In the genomic region with DNA sequence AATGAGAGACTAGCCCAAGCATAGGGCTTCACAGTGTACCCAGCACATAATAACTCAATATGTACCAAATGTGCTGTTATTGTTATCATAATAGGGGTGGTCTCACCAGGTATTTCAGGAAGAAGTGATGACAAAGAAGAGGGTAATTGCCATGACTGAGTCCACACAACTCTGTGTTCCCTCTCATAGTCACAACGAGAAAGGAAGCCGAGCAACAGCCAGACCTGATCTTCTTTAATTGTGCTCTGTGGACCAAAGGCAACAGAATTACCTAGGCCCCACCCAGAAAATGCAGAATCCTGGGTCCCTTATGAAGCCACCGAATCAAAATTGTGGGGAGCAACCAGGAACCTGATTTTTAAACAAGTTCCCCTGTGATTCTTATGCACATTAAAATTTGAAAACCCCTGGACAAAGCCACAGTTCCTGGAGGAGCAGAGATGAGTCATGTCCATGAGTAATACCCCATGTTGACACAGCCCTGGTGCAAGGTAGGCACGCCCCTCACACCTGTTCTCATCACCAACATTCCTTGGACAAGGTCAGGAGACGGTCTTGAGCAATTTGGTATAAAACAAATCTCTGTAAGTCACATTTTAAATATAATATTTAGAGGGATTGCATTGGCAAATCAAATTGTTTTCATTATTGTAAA, we compare ENCODE assay signal across 12 cellular contexts. TPM values are rescaled to one million over a fixed set of nuclear protein-coding genes. Genes with fewer than 3 reads are reported as not detected.
DNase-seq lines count a peak whose midpoint lies in the region; ATAC-seq, FAIRE-seq and TF ChIP-seq lines count a peak whose summit lies in the region.
"Had no signal": no experiment of that assay in that cellular context is flagged by ENCODE, and none has a peak within 500 bp of the region (broad histone marks: within the 10 kb centered on the region; RNA-seq: fewer than 3 reads in every experiment).

No MANE protein-coding gene starts in this region.

- TF ChIP-seq CTCF in K562 (IDR thresholded peaks at IDR 0.05 in 2 of 3, conservative IDR thresholded peaks at IDR 0.05 in 1 of 3; ENCODE audit: insufficient read depth in 2 of 3, low read depth in 1 of 3, low read length in 3 of 3), result no peak
- TF ChIP-seq CTCF in HepG2 (CRISPR knock-in tag; IDR thresholded peaks at IDR 0.05), result no peak

- no TSS peak for BruUV-seq in K562 (replicated peaks; lab: Mats Ljungman, UMichigan)
- BruUV-seq in HepG2 (replicated peaks; lab: Mats Ljungman, UMichigan), result no TSS peak

- TF ChIP-seq EP300 in K562 (IDR thresholded peaks at IDR 0.05; ENCODE audit: low read length), result no peak
- peak in 1 of 2 experiments; percentile 47; a peak in 2 of 4 replicates for TF ChIP-seq EP300 in HepG2 (IDR thresholded peaks at IDR 0.05; ENCODE audit: low read depth in 2 of 2, low read length in 2 of 2)
- peak; percentile 35; the same call in 1 of the 2 replicates for TF ChIP-seq EP300 in HepG2 (CRISPR knock-in tag; IDR thresholded peaks at IDR 0.05; ENCODE audit: borderline replicate concordance)

- DNase-seq in COLO668 (lab: John Stamatoyannopoulos, UW; ENCODE audit: unreplicated experiment), result peak; percentile 72
- peak; percentile 95 for DNase-seq in LHCN-M2 (ENCODE audit: low read depth)
- DNase-seq in K562 (ENCODE audit: extremely low read depth in 1 of 4, low spot score in 3 of 4), result peak in 1 of 4 experiments; percentile 17
- DNase-seq in HepG2 (ENCODE audit: low spot score), result peak; percentile 65
- DNase-seq in T-helper 2 cell treated with Interferon-gamma antibody and Interleukin-4, amounts not matched to agents 5 μg/mL and 100 μg/mL, for 36 hours (ENCODE audit: low spot score), result no peak
- no peak for DNase-seq in left lobe of liver (ENCODE audit: low spot score)
- DNase-seq in substantia nigra (lab: John Stamatoyannopoulos, UW), result no peak
- DNase-seq in COLO829 (ENCODE audit: low spot score), result no peak
- DNase-seq: activated CD4-positive, CD25-positive, alpha-beta regulatory T cell; effector memory CD4-positive, alpha-beta T cell; NK-92 treated with Interleukin-12 subunit alpha and Interleukin-12 subunit beta, amount 100 ng/mL, for 24 hours had no signal

- POLR2A ChIA-PET in K562 (lab: Yijun Ruan, JAX), result no interaction called here
- POLR2A ChIA-PET in HepG2 (lab: Yijun Ruan, JAX), result no interaction called here

- no peaks in the 10 kb centered on the region for H3K9me1 ChIP-seq in K562 (ENCODE audit: control insufficient read depth, insufficient read depth, low read length)

- H3K27ac Mint-ChIP-seq in T-helper 2 cell treated with Interferon-gamma antibody and Interleukin-4, amounts not matched to agents 5 μg/mL and 100 μg/mL, for 36 hours, result no peak overlapping the region

- ATAC-seq in K562 (no peak), HepG2 (peak; percentile 42; the same call in 2 of the 3 replicates), left lobe of liver (no peak)

- H3K4me1 Mint-ChIP-seq in T-helper 2 cell treated with Interferon-gamma antibody and Interleukin-4, amounts not matched to agents 5 μg/mL and 100 μg/mL, for 36 hours (ENCODE audit: low read depth), result no peaks in the 10 kb centered on the region

- FAIRE-seq in K562 (lab: Jason Lieb, UNC) (no peak), HepG2 (lab: Jason Lieb, UNC) (peak; percentile 46)

- H3K4me1 ChIP-seq in K562 (replicated peaks in 1 of 2; ENCODE audit: control insufficient read depth in 2 of 2, insufficient read depth in 2 of 2, low read length in 2 of 2), result no peaks in the 10 kb centered on the region
- H3K4me1 ChIP-seq in HepG2 (ENCODE audit: insufficient read depth, low read length), result peaks cover 36% of the 10 kb centered on the region

- H3K9me3 ChIP-seq in K562 (replicated peaks; ENCODE audit: control insufficient read depth, insufficient read depth, low read depth, low read length) (no peaks in the 10 kb centered on the region), HepG2 (ENCODE audit: low read length) (no peaks in the 10 kb centered on the region)

- H3K79me2 ChIP-seq in K562 (ENCODE audit: control insufficient read depth, insufficient read depth, low read length) (no peaks in the 10 kb centered on the region), HepG2 (ENCODE audit: insufficient read depth, low read length) (no peaks in the 10 kb centered on the region)

- no peak for TF ChIP-seq POLR2A in K562 (conservative IDR thresholded peaks at IDR 0.05)
- TF ChIP-seq POLR2A in HepG2 (IDR thresholded peaks at IDR 0.05; ENCODE audit: insufficient read depth in 1 of 2, low read depth in 2 of 2, low read length in 2 of 2), result no peak

- H3K4me3 Mint-ChIP-seq in T-helper 2 cell treated with Interferon-gamma antibody and Interleukin-4, amounts not matched to agents 5 μg/mL and 100 μg/mL, for 36 hours, result no peak overlapping the region

- H3K27me3 ChIP-seq in K562 (ENCODE audit: control insufficient read depth in 2 of 2, insufficient read depth in 2 of 2, low read length in 2 of 2), result peaks cover 15 to 49% of the 10 kb centered on the region in 2 experiments; a peak in 4 of 5 replicates
- H3K27me3 ChIP-seq in HepG2 (ENCODE audit: control insufficient read depth in 1 of 2, insufficient read depth in 2 of 2, low read length in 2 of 2), result peaks cover 0 to 32% of the 10 kb centered on the region in 2 experiments; a peak in 3 of 5 replicates
- H3K27me3 ChIP-seq: BLaER1 had no signal

- TF ChIP-seq RAD21 in K562 (CRISPR knock-in tag; conservative IDR thresholded peaks at IDR 0.05 in 1 of 2, IDR thresholded peaks at IDR 0.05 in 1 of 2), result no peak
- no peak for TF ChIP-seq RAD21 in HepG2 (CRISPR knock-in tag; IDR thresholded peaks at IDR 0.05)

- in situ Hi-C loops in K562 (cut with MboI) (no loop called here), HepG2 (cut with HindIII; ENCODE audit: extremely low pct_ligation_motif_present, low pct_unique_long_range_greater_than_20kb) (no loop called here)

- H3K4me2 ChIP-seq in K562 (ENCODE audit: insufficient read depth, low read length) (no peak overlapping the region), HepG2 (ENCODE audit: low read depth, low read length) (no peak overlapping the region)
- H3K4me2 ChIP-seq: BLaER1 had no signal

- CTCF ChIA-PET in K562 (lab: Yijun Ruan, JAX; ENCODE audit: low intra/inter-chr PET ratio) (no interaction called here), HepG2 (lab: Yijun Ruan, JAX; ENCODE audit: low intra/inter-chr PET ratio, low total read pairs) (no interaction called here)

- no peaks in the 10 kb centered on the region for H3K36me3 ChIP-seq in K562 (ENCODE audit: control insufficient read depth, insufficient read depth, low read length)
- no peaks in the 10 kb centered on the region for H3K36me3 ChIP-seq in HepG2 (replicated peaks in 1 of 2; ENCODE audit: control insufficient read depth in 1 of 2, insufficient read depth in 2 of 2, low read length in 2 of 2)
- H3K36me3 ChIP-seq: BLaER1 had no signal

- H4K20me1 ChIP-seq in K562 (replicated peaks; ENCODE audit: control insufficient read depth, insufficient read depth, low read length), result no peaks in the 10 kb centered on the region
- no peaks in the 10 kb centered on the region for H4K20me1 ChIP-seq in HepG2 (ENCODE audit: insufficient read depth, low read length)
- H4K20me1 ChIP-seq: BLaER1 had no signal

- no peak overlapping the region for H2AFZ ChIP-seq in K562 (ENCODE audit: low read depth, low read length)
- H2AFZ ChIP-seq in HepG2 (ENCODE audit: low read length), result no peak overlapping the region

- H3K4me3 ChIP-seq in K562, result no peak overlapping the region
- no peak overlapping the region for H3K4me3 ChIP-seq in HepG2 (replicated peaks in 1 of 3; ENCODE audit: insufficient read depth in 1 of 3, low read depth in 2 of 3, low read length in 3 of 3)
- H3K4me3 ChIP-seq: BLaER1 had no signal

- H3K36me3 Mint-ChIP-seq in T-helper 2 cell treated with Interferon-gamma antibody and Interleukin-4, amounts not matched to agents 5 μg/mL and 100 μg/mL, for 36 hours (ENCODE audit: low read depth), result no peaks in the 10 kb centered on the region

- intact Hi-C loops in K562 (cut with micrococcal nuclease) (no loop called here), HepG2 (cut with micrococcal nuclease; ENCODE audit: unreplicated experiment) (no loop called here)

- H3K27ac ChIP-seq in K562 (ENCODE audit: extremely low read depth, low read depth, low read length), result no peak overlapping the region
- no peak overlapping the region for H3K27ac ChIP-seq in HepG2 (ENCODE audit: extremely low read length, insufficient read depth, low read length)
- no peak overlapping the region for H3K27ac ChIP-seq in substantia nigra (ENCODE audit: low read depth, low read length, poor library complexity, severe bottlenecking)
- H3K27ac ChIP-seq: BLaER1 had no signal

- H3K9me3 Mint-ChIP-seq in T-helper 2 cell treated with Interferon-gamma antibody and Interleukin-4, amounts not matched to agents 5 μg/mL and 100 μg/mL, for 36 hours, result no peaks in the 10 kb centered on the region

- H3K9ac ChIP-seq in K562 (ENCODE audit: insufficient read depth in 1 of 2, low read depth in 2 of 2, low read length in 2 of 2) (no peak overlapping the region), HepG2 (ENCODE audit: insufficient read depth, low read depth, low read length) (no peak overlapping the region)
- H3K9ac ChIP-seq: BLaER1 had no signal

- H3K27me3 Mint-ChIP-seq in T-helper 2 cell treated with Interferon-gamma antibody and Interleukin-4, amounts not matched to agents 5 μg/mL and 100 μg/mL, for 36 hours (ENCODE audit: low read depth), result no peaks in the 10 kb centered on the region

- WGBS in K562 (ENCODE audit: insufficient coverage, low coverage, missing lambda C conversion rate), result 1% methylated on average over 5 of the region's 5 CpGs
- 36% methylated on average over 5 of the region's 5 CpGs for WGBS in HepG2 (ENCODE audit: low lambda C conversion rate)

RNA-seq across cellular contexts. Expression of gene FGF1, which starts 5.2 kb away (rescaled TPM):
- total RNA-seq in LHCN-M2 (2014; rRNA removed) (4.8 and 5.8 TPM in 2 replicates), K562 (2014; rRNA removed) (not detected in 2 replicates), K562 (2014; rRNA removed; fragmentation: Illumina TruSeq; extraction: Trizol) (not detected in 2 replicates), K562 (2015; rRNA removed; fragmentation: Illumina TruSeq; extraction: Trizol) (not detected in 2 replicates), K562 (2021) (not detected in 2 replicates), HepG2 (2016; rRNA removed; fragmentation: Illumina TruSeq; extraction: Trizol) (not detected in 2 replicates), left lobe of liver (0.25 TPM)
- polyA plus RNA-seq in LHCN-M2 (2012), result 27.3 TPM
- total RNA-seq in K562 (2011; cell fraction: chromatin; rRNA removed; ENCODE audit: low replicate concordance), result not detected in 2 replicates
- total RNA-seq in K562 (2011; cell fraction: nucleolus; rRNA removed), result not detected in 2 replicates
- not detected in 2 replicates for total RNA-seq in K562 (2011; cell fraction: nucleoplasm; rRNA removed)
- polyA plus RNA-seq in K562 (2011; rRNA removed) (not detected in 2 replicates), K562 (2014; fragmentation: Illumina TruSeq; extraction: Trizol) (not detected in 2 replicates), K562 (2014; fragmentation: Nextera tagmentation; extraction: Ambion mirVana) (not detected), K562 (2014; rRNA removed) (not detected in 2 replicates), HepG2 (2011; rRNA removed) (not detected in 2 replicates)
- polyA plus RNA-seq in K562 (2011; cell fraction: cytosol; rRNA removed), result not detected in 2 replicates
- not detected in 2 replicates for polyA plus RNA-seq in K562 (2011; cell fraction: nucleus; rRNA removed)
- 0.03 TPM in 1 of 2 replicates, not detected in the other for polyA plus RNA-seq in K562 (2012)
- polyA minus RNA-seq in K562 (2011; rRNA and poly(A)+ RNA removed), result not detected in 2 replicates
- polyA minus RNA-seq in K562 (2011; cell fraction: cytosol; rRNA and poly(A)+ RNA removed), result not detected in 2 replicates
- not detected in 2 replicates for polyA minus RNA-seq in K562 (2011; cell fraction: nucleus; rRNA and poly(A)+ RNA removed)
- 0.18 TPM in 1 of 2 replicates, not detected in the other for total RNA-seq in HepG2 (2016; cell fraction: cytosol; rRNA removed; fragmentation: Illumina TruSeq; extraction: Trizol; ENCODE audit: low read depth)
- total RNA-seq in HepG2 (2016; cell fraction: insoluble cytoplasmic fraction; rRNA removed; fragmentation: Illumina TruSeq; extraction: Trizol), result not detected in 2 replicates
- 0.07 and 0.12 TPM in 2 replicates for total RNA-seq in HepG2 (2016; cell fraction: membrane; rRNA removed; fragmentation: Illumina TruSeq; extraction: Trizol)
- total RNA-seq in HepG2 (2016; cell fraction: nucleus; rRNA removed; fragmentation: Illumina TruSeq; extraction: Trizol), result not detected in 2 replicates
- polyA plus RNA-seq in HepG2 (2011; cell fraction: cytosol; rRNA removed), result not detected in 2 replicates
- not detected in 2 replicates for polyA plus RNA-seq in HepG2 (2011; cell fraction: nucleus; rRNA removed)
- not detected in 2 replicates for polyA plus RNA-seq in HepG2 (2012)
- polyA plus RNA-seq in HepG2 (2016; cell fraction: cytosol; fragmentation: Illumina TruSeq; extraction: Trizol; ENCODE audit: low read depth), result not detected in 2 replicates
- not detected in 2 replicates for polyA plus RNA-seq in HepG2 (2016; cell fraction: insoluble cytoplasmic fraction; fragmentation: Illumina TruSeq; extraction: Trizol; ENCODE audit: low read depth)
- not detected in 2 replicates for polyA plus RNA-seq in HepG2 (2016; cell fraction: membrane; fragmentation: Illumina TruSeq; extraction: Trizol; ENCODE audit: low read depth)
- not detected in 2 replicates for polyA plus RNA-seq in HepG2 (2016; cell fraction: nucleus; fragmentation: Illumina TruSeq; extraction: Trizol; ENCODE audit: insufficient read depth, low read depth)
- not detected in 2 replicates for polyA minus RNA-seq in HepG2 (2011; rRNA and poly(A)+ RNA removed; ENCODE audit: low replicate concordance)
- polyA minus RNA-seq in HepG2 (2011; cell fraction: cytosol; rRNA and poly(A)+ RNA removed), result not detected in 2 replicates
- not detected in 2 replicates for polyA minus RNA-seq in HepG2 (2011; cell fraction: nucleus; rRNA and poly(A)+ RNA removed)

Comparison
In these comparisons a context has a peak if more than half of its experiments do, and no peak if none do; other contexts are left out.
1. DNase-seq: peak in COLO668 (single experiment), LHCN-M2 (single experiment) and HepG2 (single experiment); none in T-helper 2 cell treated with Interferon-gamma antibody and Interleukin-4, amounts not matched to agents 5 μg/mL and 100 μg/mL, for 36 hours (single experiment), left lobe of liver (single experiment), substantia nigra (0 of 49) and COLO829 (single experiment).